12 cellular contexts compared by ENCODE assay signal in the genomic region with DNA sequence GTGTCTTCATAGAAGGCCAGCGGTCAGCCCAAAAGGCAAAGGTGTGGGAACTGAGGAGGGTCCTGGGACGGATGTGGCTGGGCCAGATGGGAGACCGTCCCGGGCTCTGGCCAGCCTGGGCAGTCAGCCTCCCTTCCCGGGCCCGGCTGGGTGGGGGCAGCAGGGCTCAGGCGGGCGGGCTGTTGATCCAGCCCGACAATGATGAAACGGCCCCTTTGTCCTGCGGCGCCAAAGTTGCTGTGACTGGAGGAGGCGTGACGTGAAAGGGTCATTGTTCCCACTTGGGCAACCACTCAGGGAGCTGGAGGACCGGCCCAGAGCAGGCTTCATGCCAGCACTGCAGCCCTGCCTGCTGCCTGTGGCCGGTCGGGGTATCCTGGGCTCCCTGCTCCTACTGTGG. TPM values are rescaled to one million over a fixed set of nuclear protein-coding genes. Genes with fewer than 3 reads are reported as not detected.
DNase-seq lines count a peak whose midpoint lies in the region; ATAC-seq and TF ChIP-seq lines count a peak whose summit lies in the region.
"Had no signal": no experiment of that assay in that cellular context is flagged by ENCODE, and none has a peak within 500 bp of the region (broad histone marks: within the 10 kb centered on the region; RNA-seq: fewer than 3 reads in every experiment).

No MANE protein-coding gene starts in this region.

- no peaks in the 10 kb centered on the region for H3K27me3 ChIP-seq in SJCRH30
- H3K27me3 ChIP-seq in right lobe of liver = no peaks in the 10 kb centered on the region
- no peaks in the 10 kb centered on the region for H3K27me3 ChIP-seq in WERI-Rb-1 (ENCODE audit: insufficient read depth, low read depth, severe bottlenecking)

- H3K27me3 Mint-ChIP-seq in naive thymus-derived CD8-positive, alpha-beta T cell = no peaks in the 10 kb centered on the region

- no peak overlapping the region for H3K4me3 Mint-ChIP-seq in naive thymus-derived CD8-positive, alpha-beta T cell
- H3K4me3 Mint-ChIP-seq: H9 had no signal

- H3K36me3 ChIP-seq in SJCRH30 (no peaks in the 10 kb centered on the region), right lobe of liver (no peaks in the 10 kb centered on the region), WERI-Rb-1 (no peaks in the 10 kb centered on the region)

- DNase-seq in SJCRH30 (peak; percentile 89 to 93), epithelial cell of esophagus (ENCODE audit: low read depth) (peak; percentile 59), right lobe of liver (peak; percentile 79 to 88 (median 86)), superior temporal gyrus (ENCODE audit: extremely low spot score) (peak; percentile 99), glomerular visceral epithelial cell (ENCODE audit: extremely low spot score) (no peak), NCI-H2081 (lab: John Stamatoyannopoulos, UW) (no peak), WERI-Rb-1 (no peak)
- DNase-seq in naive thymus-derived CD8-positive, alpha-beta T cell = no peak
- DNase-seq: activated CD4-positive, CD25-positive, alpha-beta regulatory T cell treated with anti-CD3 and anti-CD28 coated beads, Interleukin-2, amount 50 U/mL, for 72 hours; H9; stimulated activated CD4-positive, alpha-beta T cell treated with anti-CD3 and anti-CD28 coated beads, Interleukin-4, amount 100 ng/mL, for 24 hours had no signal

- WGBS in right lobe of liver (ENCODE audit: insufficient coverage, low coverage, low lambda C conversion rate, missing lambda C conversion rate) = 36% methylated on average over 8 of the region's 17 CpGs

- H3K27ac Mint-ChIP-seq in naive thymus-derived CD8-positive, alpha-beta T cell = peak overlapping the region in 2 of 10 donors; percentile 8 to 44

- no peaks in the 10 kb centered on the region for H3K36me3 Mint-ChIP-seq in naive thymus-derived CD8-positive, alpha-beta T cell

- H3K4me1 ChIP-seq in SJCRH30 = peaks cover 37% of the 10 kb centered on the region
- peaks cover 0 to 8% (median 0%) of the 10 kb centered on the region in 4 donors for H3K4me1 ChIP-seq in right lobe of liver

- H3K9me3 ChIP-seq in SJCRH30 (replicated peaks) (no peaks in the 10 kb centered on the region), right lobe of liver (no peaks in the 10 kb centered on the region), WERI-Rb-1 (ENCODE audit: severe bottlenecking) (no peaks in the 10 kb centered on the region)

- intact Hi-C loops in right lobe of liver (cut with DNase I) = no loop called here

- no peak for TF ChIP-seq POLR2A in right lobe of liver (IDR thresholded peaks at IDR 0.05)

- H3K9me3 Mint-ChIP-seq in naive thymus-derived CD8-positive, alpha-beta T cell = no peaks in the 10 kb centered on the region
- H3K9me3 Mint-ChIP-seq: H9 had no signal

- peaks cover 3 to 21% (median 15%) of the 10 kb centered on the region in 4 donors for H3K4me1 Mint-ChIP-seq in naive thymus-derived CD8-positive, alpha-beta T cell

- ATAC-seq in right lobe of liver = peak; percentile 77 to 93 (median 88)
- no peak for ATAC-seq in naive thymus-derived CD8-positive, alpha-beta T cell
- ATAC-seq: Panc1 had no signal

- TF ChIP-seq CTCF in epithelial cell of esophagus (IDR thresholded peaks at IDR 0.05; ENCODE audit: insufficient read depth, low read depth, low read length, missing control alignments) (no peak), right lobe of liver (IDR thresholded peaks at IDR 0.05) (no peak), WERI-Rb-1 (IDR thresholded peaks at IDR 0.05; ENCODE audit: low read depth, low read length) (no peak)

- no peak overlapping the region for H3K4me3 ChIP-seq in SJCRH30
- H3K4me3 ChIP-seq in epithelial cell of esophagus (ENCODE audit: low read length) = no peak overlapping the region
- no peak overlapping the region for H3K4me3 ChIP-seq in right lobe of liver
- no peak overlapping the region for H3K4me3 ChIP-seq in WERI-Rb-1 (ENCODE audit: low read depth, low read length)

- POLR2A ChIA-PET in naive thymus-derived CD8-positive, alpha-beta T cell (lab: Charles Lee) = no interaction called here

- H3K27ac ChIP-seq in SJCRH30 = peak overlapping the region; percentile 45
- no peak overlapping the region for H3K27ac ChIP-seq in right lobe of liver
- H3K27ac ChIP-seq in WERI-Rb-1 = no peak overlapping the region

RNA-seq across cellular contexts. Expression of gene DUSP7, which starts 16.5 kb away (rescaled TPM):
- total RNA-seq in SJCRH30 (2014; rRNA removed; shearing (Covaris generic)) = 9.1 and 9.6 TPM in 2 replicates
- 1 to 10 TPM; 3.0 to 4.2 (median 3.5) TPM for total RNA-seq in right lobe of liver
- 10 to 100 TPM; 28.6 to 29.0 TPM for total RNA-seq in naive thymus-derived CD8-positive, alpha-beta T cell
- 1 to 10 TPM; 1.8 to 4.6 (median 2.2) TPM for polyA plus RNA-seq in naive thymus-derived CD8-positive, alpha-beta T cell

RNA-seq across cellular contexts. Expression of gene RPL29, which starts 44.2 kb away (rescaled TPM):
- 1,784 and 1,861 TPM in 2 replicates for total RNA-seq in SJCRH30 (2014; rRNA removed; shearing (Covaris generic))
- total RNA-seq in right lobe of liver = 100 to 1,000 TPM; 396 to 971 (median 447) TPM
- total RNA-seq in naive thymus-derived CD8-positive, alpha-beta T cell = 1,000 to 10,000 TPM; 1,232 to 1,277 TPM
- polyA plus RNA-seq in naive thymus-derived CD8-positive, alpha-beta T cell = 1,000 to 10,000 TPM; 1,632 to 1,741 (median 1,693) TPM

RNA-seq across cellular contexts. Expression of gene ACY1, which starts 56.5 kb away (rescaled TPM):
- 24.5 and 26.2 TPM in 2 replicates for total RNA-seq in SJCRH30 (2014; rRNA removed; shearing (Covaris generic))
- 100 to 1,000 TPM; 223 to 479 (median 297) TPM for total RNA-seq in right lobe of liver
- total RNA-seq in naive thymus-derived CD8-positive, alpha-beta T cell = 10 to 100 TPM; 14.1 to 15.8 TPM
- polyA plus RNA-seq in naive thymus-derived CD8-positive, alpha-beta T cell = 10 to 100 TPM; 18.5 to 28.5 (median 18.6) TPM

Comparison
In these comparisons a context has a peak if more than half of its experiments do, and no peak if none do; other contexts are left out.
1. DNase-seq: peak in SJCRH30 (2 of 2), epithelial cell of esophagus (single experiment), right lobe of liver (3 of 3) and superior temporal gyrus (single experiment); none in glomerular visceral epithelial cell (single experiment), NCI-H2081 (0 of 2), WERI-Rb-1 (single experiment) and naive thymus-derived CD8-positive, alpha-beta T cell (0 of 10).
2. ATAC-seq: peak in right lobe of liver (4 of 4); none in naive thymus-derived CD8-positive, alpha-beta T cell (0 of 2).